Comparison of ENCODE assay signal across 8 cellular contexts in the genomic region with DNA sequence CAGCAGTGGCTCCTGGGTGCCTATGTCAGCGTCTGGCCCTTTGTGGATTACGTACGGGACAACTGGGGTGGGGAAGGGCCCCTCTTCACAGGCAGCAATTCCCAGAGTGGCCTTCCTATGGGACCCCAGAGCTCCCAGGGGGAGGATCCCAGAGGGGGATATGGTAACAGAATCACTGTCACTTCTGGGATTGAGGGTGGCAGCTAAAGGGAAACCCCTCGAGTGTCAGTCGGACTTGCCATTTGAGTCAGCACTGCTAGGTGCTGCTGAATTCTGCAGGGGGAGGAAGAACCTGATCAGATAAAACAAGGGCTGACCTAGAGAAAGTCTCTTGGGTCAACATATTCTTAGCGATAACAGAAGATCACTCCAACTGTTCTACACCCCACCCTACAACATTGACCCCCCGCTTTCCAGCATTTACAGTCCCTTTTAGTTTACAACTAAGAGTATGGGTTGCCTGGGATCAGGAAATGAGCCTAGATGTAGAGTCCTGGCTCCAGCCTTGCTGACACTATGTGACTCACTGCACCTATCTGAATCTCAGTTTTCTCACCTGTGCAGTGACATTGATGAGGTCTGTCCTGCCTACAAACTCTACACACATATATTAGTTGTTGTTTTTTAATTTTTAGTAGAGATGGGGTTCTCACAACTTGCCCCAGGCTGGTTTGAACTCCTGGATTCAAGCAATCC. TPM values are rescaled to one million over a fixed set of nuclear protein-coding genes. Genes with fewer than 3 reads are reported as not detected.
A peak's percentile ranks its signal among the peaks of the same experiment; 100 is the strongest.
DNase-seq lines count a peak whose midpoint lies in the region; ATAC-seq and TF ChIP-seq lines count a peak whose summit lies in the region.

No MANE protein-coding gene starts in this region.

- H3K4me1 Mint-ChIP-seq in CD8-positive, alpha-beta memory T cell = peaks cover 47 to 57% (median 57%) of the 10 kb centered on the region in 3 donors

- H3K4me1 ChIP-seq in CD8-positive, alpha-beta memory T cell (ENCODE audit: insufficient read depth, low read length) = peaks cover 80% of the 10 kb centered on the region
- peaks cover 33% of the 10 kb centered on the region for H3K4me1 ChIP-seq in foreskin keratinocyte

- H3K9me3 Mint-ChIP-seq in CD8-positive, alpha-beta memory T cell = no peaks in the 10 kb centered on the region

- no peaks in the 10 kb centered on the region for H3K36me3 Mint-ChIP-seq in CD8-positive, alpha-beta memory T cell

- no peaks in the 10 kb centered on the region for H3K36me3 ChIP-seq in CD8-positive, alpha-beta memory T cell (ENCODE audit: insufficient read depth, low read length)

- POLR2A ChIA-PET in CD8-positive, alpha-beta memory T cell (lab: Charles Lee) = interaction anchor here (0.6 to 1.7 kb wide), 8 partner anchors 11 to 174 kb away, joined by 3 to 10 read pairs (median 4); a partner anchor contains a TSS

- no peaks in the 10 kb centered on the region for H3K27me3 Mint-ChIP-seq in CD8-positive, alpha-beta memory T cell

- no peaks in the 10 kb centered on the region for H3K9me3 ChIP-seq in CD8-positive, alpha-beta memory T cell (ENCODE audit: low read length)

- H3K27me3 ChIP-seq in CD8-positive, alpha-beta memory T cell (ENCODE audit: insufficient read depth, low read length, poor library complexity, severe bottlenecking) = no peaks in the 10 kb centered on the region
- no peaks in the 10 kb centered on the region for H3K27me3 ChIP-seq in foreskin keratinocyte

- peak overlapping the region; percentile 81 to 94 (median 89) for H3K4me3 Mint-ChIP-seq in CD8-positive, alpha-beta memory T cell

- CTCF ChIA-PET in CD8-positive, alpha-beta memory T cell (lab: Charles Lee) = interaction anchor here (0.8 to 4.6 kb wide), 12 partner anchors 9 to 122 kb away, joined by 3 to 29 read pairs (median 6); a partner anchor contains a TSS

- intact Hi-C loops in sciatic nerve (cut with DNase I) = no loop called here

- peak overlapping the region; percentile 72 for H3K4me3 ChIP-seq in CD8-positive, alpha-beta memory T cell (ENCODE audit: low read length)

- H3K27ac ChIP-seq in CD8-positive, alpha-beta memory T cell (ENCODE audit: low read depth, low read length) = peak overlapping the region; percentile 89
- peak overlapping the region; percentile 96 for H3K27ac ChIP-seq in foreskin keratinocyte

- no peak for TF ChIP-seq CTCF in foreskin keratinocyte (conservative IDR thresholded peaks at IDR 0.05)

- peak overlapping the region; percentile 92 to 99 (median 97) for H3K27ac Mint-ChIP-seq in CD8-positive, alpha-beta memory T cell

- ATAC-seq in GM19452 (IDR thresholded peaks at IDR 0.05; ENCODE audit: unreplicated experiment) = peak; percentile 51
- ATAC-seq in HG03460 (IDR thresholded peaks at IDR 0.05; ENCODE audit: unreplicated experiment) = peak; percentile 58
- ATAC-seq in foreskin keratinocyte = peak; percentile 51
- peak; percentile 0 for ATAC-seq in sciatic nerve

- DNase-seq in CD8-positive, alpha-beta memory T cell = peak in 2 of 5 donors; percentile 26 to 44
- peak; percentile 68 to 77 for DNase-seq in activated CD4-positive, alpha-beta T cell treated with anti-CD3 and anti-CD28 coated beads, Interleukin-2, amount 50 U/mL, for 48 hours
- DNase-seq in foreskin keratinocyte = peak in 1 of 2 donors; percentile 65
- DNase-seq in sciatic nerve (ENCODE audit: low spot score) = no peak
- no peak for DNase-seq in RKO (ENCODE audit: low spot score)
- DNase-seq in NCI-H446 (lab: John Stamatoyannopoulos, UW) = no peak

RNA-seq across cellular contexts. Expression of a gene that starts 12.3 kb away (rescaled TPM):
- total RNA-seq in CD8-positive, alpha-beta memory T cell = 100 to 1,000 TPM; 144 to 156 TPM
- 183 TPM for polyA plus RNA-seq in CD8-positive, alpha-beta memory T cell
- total RNA-seq in foreskin keratinocyte (276 and 302 TPM in 2 replicates), sciatic nerve (232 TPM)
- 260 and 285 TPM in 2 replicates for polyA plus RNA-seq in foreskin keratinocyte

RNA-seq across cellular contexts. Expression of a gene that starts 45.4 kb away (rescaled TPM):
- total RNA-seq in CD8-positive, alpha-beta memory T cell = 10 to 100 TPM; 36.3 to 43.2 TPM
- polyA plus RNA-seq in CD8-positive, alpha-beta memory T cell = 19.1 TPM
- total RNA-seq in foreskin keratinocyte (27.7 and 28.8 TPM in 2 replicates), sciatic nerve (37.4 TPM)
- polyA plus RNA-seq in foreskin keratinocyte = 15.8 and 18.8 TPM in 2 replicates

RNA-seq across cellular contexts. Expression of a gene that starts 45.7 kb away (rescaled TPM):
- 10 to 100 TPM; 68.1 to 78.3 TPM for total RNA-seq in CD8-positive, alpha-beta memory T cell
- polyA plus RNA-seq in CD8-positive, alpha-beta memory T cell = 329 TPM
- total RNA-seq in foreskin keratinocyte (64.6 and 65.6 TPM in 2 replicates), sciatic nerve (76.1 TPM)
- polyA plus RNA-seq in foreskin keratinocyte = 80.3 and 85.6 TPM in 2 replicates

Comparison
In these comparisons a context has a peak if more than half of its experiments do, and no peak if none do; other contexts are left out.
1. DNase-seq: peak in activated CD4-positive, alpha-beta T cell treated with anti-CD3 and anti-CD28 coated beads, Interleukin-2, amount 50 U/mL, for 48 hours (2 of 2); none in sciatic nerve (single experiment), RKO (single experiment) and NCI-H446 (0 of 2).
2. ATAC-seq: peak in every context shown above with its lines; median percentile 58 in HG03460; 51 in GM19452; 51 in foreskin keratinocyte; 0 in sciatic nerve.